22 cellular contexts compared by ENCODE assay signal in genomic region chr4:165922747-165923146, GRCh38. TPM values are rescaled to one million over a fixed set of nuclear protein-coding genes. Genes with fewer than 3 reads are reported as not detected.
"Had no signal": no experiment of that assay in that cellular context is flagged by ENCODE, and none has a peak within 500 bp of the region (broad histone marks: within the 10 kb centered on the region; RNA-seq: fewer than 3 reads in every experiment).

No MANE protein-coding gene starts in this region.

- DNase-seq: activated B cell treated with CpG ODN at 0.5 μM for 24 hours; activated CD4-positive, alpha-beta T cell treated with anti-CD3 and anti-CD28 coated beads for 1 hour; activated CD4-positive, alpha-beta T cell treated with anti-CD3 and anti-CD28 coated beads, Interleukin-2, amount 10 ng/mL, durations not matched to agents 24 days and 14 days; activated CD4-positive, alpha-beta T cell treated with anti-CD3 and anti-CD28 coated beads, Interleukin-2, amount 50 U/mL, for 48 hours; activated CD8-positive, alpha-beta memory T cell treated with anti-CD3 and anti-CD28 coated beads for 24 hours; activated effector memory CD4-positive, alpha-beta T cell treated with anti-CD3 and anti-CD28 coated beads, Interleukin-2, amount 50 U/mL, for 16 hours; activated naive CD4-positive, alpha-beta T cell treated with Interleukin-2 at 50 U/mL for 16 hours; activated naive CD8-positive, alpha-beta T cell treated with anti-CD3 and anti-CD28 coated beads, Interleukin-2, amount 50 U/mL, for 24 hours; activated T-cell treated with anti-CD3 and anti-CD28 coated beads, Interleukin-2, amount 50 U/mL, for 4 hours; amniotic stem cell; brain microvascular endothelial cell; MV-4-11; NCI-H1417; NCI-H2029; NCI-H526; NCI-H82; PC-3; SHP77 had no signal

- H3K4me3 ChIP-seq: cardiac muscle cell, SJSA1 had no signal

- H3K36me3 ChIP-seq: brain microvascular endothelial cell, cardiac muscle cell, SJSA1 had no signal

- H3K4me2 ChIP-seq: KMS-11 had no signal

- H3K4me1 ChIP-seq: SJSA1 had no signal

- H3K27ac ChIP-seq: brain microvascular endothelial cell, cardiac muscle cell, KMS-11, SJSA1 had no signal

- H3K27me3 ChIP-seq: brain microvascular endothelial cell, cardiac muscle cell, SJSA1 had no signal

- H3K9me3 ChIP-seq: SJSA1 had no signal

- ATAC-seq: activated naive CD4-positive, alpha-beta T cell treated with anti-CD3 and anti-CD28 coated beads, Interleukin-2, amount 50 U/mL, for 72 hours; activated naive CD8-positive, alpha-beta T cell treated with anti-CD3 and anti-CD28 coated beads, Interleukin-2, amount 50 U/mL, for 24 hours; activated T-cell treated with anti-CD3 and anti-CD28 coated beads, Interleukin-2, amount 50 U/mL, for 4 hours; PC-3 had no signal

RNA-seq across cellular contexts. Expression of gene TLL1, which starts 49.7 kb away (rescaled TPM):
- total RNA-seq: activated B cell treated with CpG ODN at 0.5 μM for 24 hours; activated CD4-positive, alpha-beta T cell treated with anti-CD3 and anti-CD28 coated beads, Interleukin-2, amount 10 ng/mL, durations not matched to agents 24 days and 14 days; activated naive CD4-positive, alpha-beta T cell treated with anti-CD3 and anti-CD28 coated beads, Interleukin-2, amount 50 U/mL, for 72 hours; activated T-cell treated with anti-CD3 and anti-CD28 coated beads, Interleukin-2, amount 50 U/mL, for 4 hours; SJSA1 had no signal
- polyA plus RNA-seq: cardiac muscle cell had no signal
